ENCODE assay signal across 9 cellular contexts in genomic region chr3:134212898-134213665, GRCh38. TPM values are rescaled to one million over a fixed set of nuclear protein-coding genes. Genes with fewer than 3 reads are reported as not detected.
DNase-seq lines count a peak whose midpoint lies in the region; ATAC-seq, FAIRE-seq and TF ChIP-seq lines count a peak whose summit lies in the region.
"Had no signal": no experiment of that assay in that cellular context is flagged by ENCODE, and none has a peak within 500 bp of the region (broad histone marks: within the 10 kb centered on the region; RNA-seq: fewer than 3 reads in every experiment).

No MANE protein-coding gene starts in this region.

- intact Hi-C loops in kidney (cut with DNase I), result loop anchor here (10.0 kb wide), 2 partner anchors 92 to 262 kb away; no protein-coding TSS in a partner anchor

- no peaks in the 10 kb centered on the region for H3K4me1 ChIP-seq in kidney (ENCODE audit: control insufficient read depth in 1 of 2, insufficient read depth in 1 of 2, low read depth in 1 of 2, low read length in 2 of 2)

- peak; percentile 75 to 85 for DNase-seq in NCI-H2081 (lab: John Stamatoyannopoulos, UW)
- DNase-seq in NCI-H2081 treated with DMSO at 0.1 percent for 48 hours (lab: John Stamatoyannopoulos, UW), result no peak
- peak; percentile 62 for DNase-seq in NCI-H2171 treated with DMSO at 0.1 percent for 48 hours (lab: John Stamatoyannopoulos, UW)
- peak; percentile 93 for DNase-seq in WTC11 (ENCODE audit: low spot score)
- DNase-seq in bronchial epithelial cell (ENCODE audit: low read depth), result peak; percentile 87
- peak; percentile 86 for DNase-seq in kidney
- DNase-seq in stimulated activated CD4-positive, alpha-beta T cell treated with anti-CD3 and anti-CD28 coated beads, Interleukin-2, amount 100 ng/mL, for 4 hours (ENCODE audit: low read depth), result peak; percentile 77

- H3K9me3 Mint-ChIP-seq in WTC11, result no peaks in the 10 kb centered on the region

- H3K27ac ChIP-seq in kidney (ENCODE audit: low read depth in 2 of 2, low read length in 2 of 2), result no peak overlapping the region
- H3K27ac ChIP-seq: BLaER1 treated with 17β-estradiol and CSF1 and Interleukin-3, amounts not matched to agents 10 nM and 100 nM had no signal

- no peak overlapping the region for H3K4me3 Mint-ChIP-seq in WTC11

- CTCF ChIA-PET in WTC11 (lab: Charles Lee), result interaction anchor here (0.5 to 4.6 kb wide), 43 partner anchors 11 to 943 kb away, joined by 3 to 84 read pairs (median 5); partner anchors contain the start of gene RYK

- POLR2A ChIA-PET in WTC11 (lab: Charles Lee), result no interaction called here

- H3K36me3 ChIP-seq in bronchial epithelial cell (ENCODE audit: control insufficient read depth, insufficient read depth, low read length), result peaks cover 8% of the 10 kb centered on the region
- H3K36me3 ChIP-seq in kidney (ENCODE audit: control insufficient read depth in 1 of 2, insufficient read depth in 2 of 2, low read length in 2 of 2), result peaks cover 11% of the 10 kb centered on the region in 2 donors

- H3K4me1 Mint-ChIP-seq in WTC11, result peaks cover 3% of the 10 kb centered on the region; the same call in 1 of the 2 replicates

- no peak overlapping the region for H3K4me3 ChIP-seq in bronchial epithelial cell (ENCODE audit: low read depth, low read length)
- no peak overlapping the region for H3K4me3 ChIP-seq in kidney (ENCODE audit: low read length in 2 of 2)
- H3K4me3 ChIP-seq: BLaER1 treated with 17β-estradiol and CSF1 and Interleukin-3, amounts not matched to agents 10 nM and 100 nM had no signal

- H3K27me3 ChIP-seq in bronchial epithelial cell (ENCODE audit: control insufficient read depth, insufficient read depth, low read length), result no peaks in the 10 kb centered on the region
- H3K27me3 ChIP-seq: BLaER1 treated with 17β-estradiol and CSF1 and Interleukin-3, amounts not matched to agents 10 nM and 100 nM had no signal

- H3K9me3 ChIP-seq in kidney (ENCODE audit: control insufficient read depth in 1 of 2, low read length in 2 of 2), result no peaks in the 10 kb centered on the region
- H3K9me3 ChIP-seq: BLaER1 treated with 17β-estradiol and CSF1 and Interleukin-3, amounts not matched to agents 10 nM and 100 nM had no signal

- peaks cover 13% of the 10 kb centered on the region for H3K36me3 Mint-ChIP-seq in WTC11

- no peak overlapping the region for H3K9ac ChIP-seq in kidney (ENCODE audit: low read length in 2 of 2)
- H3K9ac ChIP-seq: BLaER1 treated with 17β-estradiol and CSF1 and Interleukin-3, amounts not matched to agents 10 nM and 100 nM had no signal

- H3K27ac Mint-ChIP-seq in WTC11, result peak overlapping the region; percentile 88

- FAIRE-seq in bronchial epithelial cell (lab: Jason Lieb, UNC) (peak; percentile 68), kidney (lab: Jason Lieb, UNC) (no peak)

- TF ChIP-seq CTCF in WTC11 (IDR thresholded peaks at IDR 0.05), result peak; percentile 98
- TF ChIP-seq CTCF in bronchial epithelial cell (IDR thresholded peaks at IDR 0.05; ENCODE audit: insufficient read depth, low read length, severe bottlenecking), result peak; percentile 93
- TF ChIP-seq CTCF in kidney (IDR thresholded peaks at IDR 0.05; ENCODE audit: borderline replicate concordance, extremely low read depth, insufficient read depth), result peak; percentile 90

- H3K27me3 Mint-ChIP-seq in WTC11 (ENCODE audit: low read depth), result no peaks in the 10 kb centered on the region

- peak; percentile 68 for ATAC-seq in HG02973 (IDR thresholded peaks at IDR 0.05; ENCODE audit: unreplicated experiment)
- ATAC-seq in WTC11, result peak; percentile 92

TF ChIP-seq in WTC11, 78 proteins besides CTCF, POLR2A, EP300 and RAD21:
- TF ChIP-seq ATF6 (CRISPR knock-in tag; IDR thresholded peaks at IDR 0.05) (no peak), AR (CRISPR knock-in tag; IDR thresholded peaks at IDR 0.05) (no peak), CREB1 (CRISPR knock-in tag; IDR thresholded peaks at IDR 0.05) (no peak), TEAD1 (CRISPR knock-in tag; IDR thresholded peaks at IDR 0.05) (peak; percentile 28; the same call in 1 of the 2 replicates), NR3C1 (CRISPR knock-in tag; conservative IDR thresholded peaks at IDR 0.05; ENCODE audit: low read depth) (no peak), FOXP1 (CRISPR knock-in tag; IDR thresholded peaks at IDR 0.05; ENCODE audit: borderline replicate concordance) (no peak)
TF ChIP-seq in WTC11: peak in this region for 1.

RNA-seq across cellular contexts. Expression of gene RYK, which starts 37.6 kb away (rescaled TPM):
- total RNA-seq in WTC11 (2021) (46.1 to 54.2 TPM (median 48.5 TPM) in 3 replicates), bronchial epithelial cell (85.0 and 85.1 TPM in 2 replicates), kidney (50.9 TPM)
- polyA plus RNA-seq in kidney (ENCODE audit: insufficient read depth, low read depth, low replicate concordance), result 32.2 TPM
